28 cellular contexts compared by ENCODE assay signal in genomic region chr18:50069422-50069821, GRCh38.
"Had no signal": no experiment of that assay in that cellular context is flagged by ENCODE, and none has a peak within 500 bp of the region (broad histone marks: within the 10 kb centered on the region; RNA-seq: fewer than 3 reads in every experiment).

No MANE protein-coding gene starts in this region.

- DNase-seq: colonic mucosa; cortex of kidney; dermis blood vessel endothelial cell; dorsolateral prefrontal cortex; effector CD4-positive, alpha-beta T cell; effector CD8-positive, alpha-beta T cell; effector memory CD4-positive, alpha-beta T cell; effector memory CD8-positive, alpha-beta T cell; erythroblast; esophagus squamous epithelium; foreskin fibroblast; foreskin keratinocyte; foreskin melanocyte; gastrocnemius medialis; glutamatergic neuron; head of caudate nucleus; heart left ventricle; heart right ventricle had no signal

- H3K4me1 ChIP-seq: colonic mucosa, esophagus squamous epithelium, foreskin keratinocyte, gastrocnemius medialis, gastroesophageal sphincter, heart left ventricle had no signal

- H3K4me3 ChIP-seq: colonic mucosa, coronary artery, dorsolateral prefrontal cortex, esophagus muscularis mucosa, esophagus squamous epithelium, gastrocnemius medialis, gastroesophageal sphincter, heart left ventricle, heart right ventricle had no signal

- H3K27me3 ChIP-seq: colonic mucosa, esophagus muscularis mucosa, esophagus squamous epithelium, gastrocnemius medialis, gastroesophageal sphincter, heart left ventricle had no signal

- FAIRE-seq: colon, endometrium, endothelial cell of umbilical vein, frontal cortex had no signal

- H3K9me3 ChIP-seq: colonic mucosa, esophagus muscularis mucosa, esophagus squamous epithelium, gastrocnemius medialis, gastroesophageal sphincter, heart left ventricle, heart right ventricle had no signal

- H3K27ac ChIP-seq: colonic mucosa, coronary artery, dorsolateral prefrontal cortex, epithelial cell of prostate, esophagus muscularis mucosa, esophagus squamous epithelium, foreskin keratinocyte, gastrocnemius medialis, gastroesophageal sphincter, heart left ventricle, heart right ventricle had no signal

- H3K36me3 ChIP-seq: colonic mucosa, esophagus muscularis mucosa, esophagus squamous epithelium, gastrocnemius medialis, gastroesophageal sphincter, heart left ventricle, heart right ventricle had no signal

- H3K4me3 Mint-ChIP-seq: dendritic cell treated with granulocyte-macrophage colony-stimulating factor and Interleukin-4, amounts not matched to agents 40 ng/mL and 50 ng/mL, for 4 days; effector memory CD8-positive, alpha-beta T cell had no signal

- ATAC-seq: effector memory CD8-positive, alpha-beta T cell; esophagus mucosa; foreskin keratinocyte; gastrocnemius medialis; gastroesophageal sphincter; heart left ventricle; heart right ventricle had no signal

- H3K9me3 Mint-ChIP-seq: dendritic cell treated with granulocyte-macrophage colony-stimulating factor and Interleukin-4, amounts not matched to agents 40 ng/mL and 50 ng/mL, for 4 days; effector memory CD8-positive, alpha-beta T cell had no signal

- H3K27ac Mint-ChIP-seq: dendritic cell treated with granulocyte-macrophage colony-stimulating factor and Interleukin-4, amounts not matched to agents 40 ng/mL and 50 ng/mL, for 4 days; effector memory CD8-positive, alpha-beta T cell had no signal
